ENCODE assay signal across 9 cellular contexts in the genomic region with DNA sequence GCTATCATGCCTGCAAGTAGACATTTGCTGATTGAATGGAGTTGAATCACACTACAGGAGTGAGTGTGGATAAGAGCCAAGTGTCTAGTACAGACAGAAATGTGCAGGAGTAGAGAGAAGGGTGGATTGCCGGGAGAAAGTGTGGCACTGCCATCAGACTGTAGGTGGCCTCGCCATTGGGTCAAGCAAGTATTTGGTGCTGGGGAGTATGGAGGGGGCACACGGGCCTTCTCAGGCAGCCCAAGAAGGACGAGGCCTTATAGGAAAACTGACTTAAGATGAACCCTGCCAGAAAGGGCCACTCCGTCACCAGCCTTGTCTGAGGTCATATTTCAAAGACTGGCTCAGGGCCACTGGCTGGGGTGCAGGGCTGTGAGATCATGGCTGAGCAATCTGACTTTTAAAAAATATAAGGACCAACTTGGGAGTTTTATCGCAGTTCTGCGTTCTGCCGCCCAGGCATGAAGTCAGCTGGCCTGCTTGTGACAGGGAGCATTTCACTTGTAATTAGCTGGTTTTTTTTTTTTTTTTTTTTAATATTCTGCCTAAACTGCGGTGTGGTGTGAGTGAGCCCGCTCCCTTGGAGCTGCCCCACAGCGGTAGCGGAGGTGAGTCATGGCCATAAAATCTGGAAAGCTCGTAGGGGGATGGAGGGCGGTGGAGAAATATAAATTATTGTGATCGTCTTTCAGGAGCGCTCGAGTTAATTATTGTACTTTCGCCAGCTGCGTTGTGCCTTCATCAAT.
A peak's percentile ranks its signal among the peaks of the same experiment; 100 is the strongest.
DNase-seq lines count a peak whose midpoint lies in the region; ATAC-seq, FAIRE-seq and TF ChIP-seq lines count a peak whose summit lies in the region.
"Had no signal": no experiment of that assay in that cellular context is flagged by ENCODE, and none has a peak within 500 bp of the region (broad histone marks: within the 10 kb centered on the region; RNA-seq: fewer than 3 reads in every experiment).

No MANE protein-coding gene starts in this region.

- H3K14ac ChIP-seq in neuronal stem cell (ENCODE audit: low read length): no peak overlapping the region

- H3K4me1 ChIP-seq in pancreas (no peaks in the 10 kb centered on the region), neuronal stem cell (ENCODE audit: control insufficient read depth in 2 of 2, insufficient read depth in 1 of 2, low read depth in 1 of 2, low read length in 2 of 2) (peaks cover 3 to 5% of the 10 kb centered on the region in 2 donors)

- peak overlapping the region in 1 of 4 donors; percentile 19 for H3K27ac ChIP-seq in pancreas
- no peak overlapping the region for H3K27ac ChIP-seq in neuronal stem cell (replicated peaks; ENCODE audit: low read length)
- H3K27ac ChIP-seq: VCaP had no signal

- H3K4me3 Mint-ChIP-seq in activated CD8-positive, alpha-beta memory T cell treated with anti-CD3 and anti-CD28 coated beads, Interleukin-2, amount 10 ng/mL, durations not matched to agents 7 days and 5 days: no peak overlapping the region

- WGBS in pancreas, 2 donors: 66 to 67% methylated on average over 19 of the region's 19 CpGs
- whole genome bisulfite sequencing in neuronal stem cell (ENCODE audit: extremely low coverage in 2 of 2, insufficient read length in 2 of 2, insufficient replicate concordance in 1 of 2), 2 donors: no CpG with 5 or more reads among the region's 19 CpGs

- H2BK5ac ChIP-seq in neuronal stem cell (ENCODE audit: low read length): no peak overlapping the region

- TF ChIP-seq CTCF in epithelial cell of proximal tubule (conservative IDR thresholded peaks at IDR 0.05; ENCODE audit: low read depth, low read length) (peak; percentile 22), pancreas (IDR thresholded peaks at IDR 0.05) (no peak)

- H3K4me3 ChIP-seq in epithelial cell of proximal tubule (ENCODE audit: low read depth, low read length) (peak overlapping the region; percentile 24), pancreas (no peak overlapping the region), neuronal stem cell (ENCODE audit: low read length in 2 of 2) (no peak overlapping the region)

- H2BK12ac ChIP-seq in neuronal stem cell (ENCODE audit: low read length): no peak overlapping the region

- peaks cover 2% of the 10 kb centered on the region for H3K27me3 Mint-ChIP-seq in activated CD8-positive, alpha-beta memory T cell treated with anti-CD3 and anti-CD28 coated beads, Interleukin-2, amount 10 ng/mL, durations not matched to agents 7 days and 5 days

- no peak overlapping the region for H3K27ac Mint-ChIP-seq in activated CD8-positive, alpha-beta memory T cell treated with anti-CD3 and anti-CD28 coated beads, Interleukin-2, amount 10 ng/mL, durations not matched to agents 7 days and 5 days

- no peaks in the 10 kb centered on the region for H3K27me3 ChIP-seq in pancreas
- no peaks in the 10 kb centered on the region for H3K27me3 ChIP-seq in neuronal stem cell (ENCODE audit: control insufficient read depth in 3 of 3, insufficient read depth in 3 of 3, low read depth in 1 of 3, low read length in 3 of 3)

- no peak overlapping the region for H3K18ac ChIP-seq in neuronal stem cell (ENCODE audit: low read length)

- no peak overlapping the region for H3K4ac ChIP-seq in neuronal stem cell (ENCODE audit: low read length)

- H2AFZ ChIP-seq in neuronal stem cell (ENCODE audit: low read length): no peak overlapping the region

- no peak overlapping the region for H2AK5ac ChIP-seq in neuronal stem cell (ENCODE audit: low read depth, low read length)

- CTCF ChIA-PET in activated CD8-positive, alpha-beta memory T cell treated with anti-CD3 and anti-CD28 coated beads, Interleukin-2, amount 10 ng/mL, durations not matched to agents 7 days and 5 days (lab: Charles Lee): no interaction called here

- no peak overlapping the region for H4K8ac ChIP-seq in neuronal stem cell (ENCODE audit: low read depth, low read length)

- H4K91ac ChIP-seq in neuronal stem cell (ENCODE audit: low read depth, low read length, poor library complexity): no peak overlapping the region

- peak in 3 of 4 donors; percentile 46 to 67 (median 48) for ATAC-seq in pancreas
- no peak for ATAC-seq in activated CD8-positive, alpha-beta memory T cell treated with anti-CD3 and anti-CD28 coated beads, Interleukin-2, amount 10 ng/mL, durations not matched to agents 7 days and 5 days

- no peak overlapping the region for H2BK120ac ChIP-seq in neuronal stem cell (ENCODE audit: low read depth, low read length)

- no peak overlapping the region for H3K9ac ChIP-seq in neuronal stem cell (ENCODE audit: low read depth, low read length, poor library complexity)

- no peaks in the 10 kb centered on the region for H3K36me3 Mint-ChIP-seq in activated CD8-positive, alpha-beta memory T cell treated with anti-CD3 and anti-CD28 coated beads, Interleukin-2, amount 10 ng/mL, durations not matched to agents 7 days and 5 days

- no peaks in the 10 kb centered on the region for H3K79me1 ChIP-seq in neuronal stem cell (ENCODE audit: low read depth, low read length)

- no peak overlapping the region for H3K23ac ChIP-seq in neuronal stem cell (ENCODE audit: low read depth, low read length, poor library complexity)

- intact Hi-C loops in pancreas (cut with DNase I): no loop called here

- no peak for FAIRE-seq in pancreas (lab: Jason Lieb, UNC)

- no peak overlapping the region for H2BK15ac ChIP-seq in neuronal stem cell (ENCODE audit: low read length)

- H3K4me2 ChIP-seq in neuronal stem cell (ENCODE audit: insufficient read depth, low read length, poor library complexity, severe bottlenecking): no peak overlapping the region

- no peaks in the 10 kb centered on the region for H3K9me3 Mint-ChIP-seq in activated CD8-positive, alpha-beta memory T cell treated with anti-CD3 and anti-CD28 coated beads, Interleukin-2, amount 10 ng/mL, durations not matched to agents 7 days and 5 days (ENCODE audit: low read depth)

- H3K36me3 ChIP-seq in pancreas (no peaks in the 10 kb centered on the region), neuronal stem cell (replicated peaks in 1 of 2; ENCODE audit: control insufficient read depth in 2 of 2, insufficient read depth in 2 of 2, low read length in 2 of 2) (no peaks in the 10 kb centered on the region)

- peak; percentile 93 for DNase-seq in Daoy (ENCODE audit: low read depth)
- peak; percentile 89 for DNase-seq in NCI-H226
- peak; percentile 51 for DNase-seq in epithelial cell of proximal tubule (ENCODE audit: low read depth)
- peak in 1 of 6 donors; percentile 11 for DNase-seq in pancreas
- DNase-seq in inferior parietal cortex (ENCODE audit: extremely low spot score): no peak
- no peak for DNase-seq in activated CD8-positive, alpha-beta memory T cell treated with anti-CD3 and anti-CD28 coated beads, Interleukin-2, amount 10 ng/mL, durations not matched to agents 7 days and 5 days
- no peak for DNase-seq in effector CD8-positive, alpha-beta T cell (lab: John Stamatoyannopoulos, UW)
- DNase-seq in neuronal stem cell (ENCODE audit: low spot score): no peak

- H3K9me3 ChIP-seq in pancreas: no peaks in the 10 kb centered on the region
- no peaks in the 10 kb centered on the region for H3K9me3 ChIP-seq in neuronal stem cell (replicated peaks in 1 of 2; ENCODE audit: control insufficient read depth in 2 of 2, insufficient read depth in 1 of 2, low read depth in 1 of 2, low read length in 2 of 2)

- H3K4me1 Mint-ChIP-seq in activated CD8-positive, alpha-beta memory T cell treated with anti-CD3 and anti-CD28 coated beads, Interleukin-2, amount 10 ng/mL, durations not matched to agents 7 days and 5 days: no peaks in the 10 kb centered on the region

Comparison
In these comparisons a context has a peak if more than half of its experiments do, and no peak if none do; other contexts are left out.
1. DNase-seq: peak in Daoy (single experiment), NCI-H226 (single experiment) and epithelial cell of proximal tubule (single experiment); none in inferior parietal cortex (single experiment), activated CD8-positive, alpha-beta memory T cell treated with anti-CD3 and anti-CD28 coated beads, Interleukin-2, amount 10 ng/mL, durations not matched to agents 7 days and 5 days (single experiment), effector CD8-positive, alpha-beta T cell (single experiment) and neuronal stem cell (single experiment).